20 cellular contexts compared by ENCODE assay signal in genomic region chr1:53512807-53513755, GRCh38. TPM values are rescaled to one million over a fixed set of nuclear protein-coding genes. Genes with fewer than 3 reads are reported as not detected.
DNase-seq lines count a peak whose midpoint lies in the region; ATAC-seq and TF ChIP-seq lines count a peak whose summit lies in the region.
"Had no signal": no experiment of that assay in that cellular context is flagged by ENCODE, and none has a peak within 500 bp of the region (broad histone marks: within the 10 kb centered on the region; RNA-seq: fewer than 3 reads in every experiment).

No MANE protein-coding gene starts in this region.

- peak in 1 of 2 donors; percentile 0 for TF ChIP-seq POLR2A in uterus (IDR thresholded peaks at IDR 0.05)

- H3K27ac Mint-ChIP-seq in activated CD4-positive, alpha-beta T cell treated with anti-CD3 and anti-CD28 coated beads, Interleukin-2, amount 10 ng/mL, durations not matched to agents 7 days and 5 days, result peak overlapping the region; percentile 62
- H3K27ac Mint-ChIP-seq: activated CD4-positive, alpha-beta memory T cell treated with anti-CD3 and anti-CD28 coated beads for 36 hours; activated naive CD4-positive, alpha-beta T cell treated with anti-CD3 and anti-CD28 coated beads, Interleukin-2, amount 50 U/mL, for 24 hours; activated T-cell treated with anti-CD3 and anti-CD28 coated beads, Interleukin-2, amount 50 U/mL, for 24 hours; memory B cell; natural killer cell treated with Interleukin-12 subunit alpha and Interleukin-12 subunit beta and Interleukin-15 and Interleukin-18, amount 100 ng/mL, for 72 hours had no signal

- ATAC-seq in GM21529 (IDR thresholded peaks at IDR 0.05; ENCODE audit: unreplicated experiment), result no peak
- no peak for ATAC-seq in GM19351 (IDR thresholded peaks at IDR 0.05; ENCODE audit: unreplicated experiment)
- ATAC-seq: natural killer cell treated with Interleukin-12 subunit alpha and Interleukin-12 subunit beta and Interleukin-15 and Interleukin-18, amount 100 ng/mL, for 72 hours had no signal

- TF ChIP-seq CTCF in uterus (IDR thresholded peaks at IDR 0.05), result no peak

- peak overlapping the region; percentile 88 to 92 for H3K27ac ChIP-seq in uterus
- H3K27ac ChIP-seq: upper lobe of right lung had no signal

- no peak overlapping the region for H3K4me3 Mint-ChIP-seq in activated CD4-positive, alpha-beta T cell treated with anti-CD3 and anti-CD28 coated beads, Interleukin-2, amount 10 ng/mL, durations not matched to agents 7 days and 5 days
- H3K4me3 Mint-ChIP-seq: activated CD4-positive, alpha-beta memory T cell treated with anti-CD3 and anti-CD28 coated beads for 36 hours; activated naive CD4-positive, alpha-beta T cell treated with anti-CD3 and anti-CD28 coated beads, Interleukin-2, amount 50 U/mL, for 24 hours; activated T-cell treated with anti-CD3 and anti-CD28 coated beads, Interleukin-2, amount 50 U/mL, for 24 hours; memory B cell; natural killer cell treated with Interleukin-12 subunit alpha and Interleukin-12 subunit beta and Interleukin-15 and Interleukin-18, amount 100 ng/mL, for 72 hours had no signal

- POLR2A ChIA-PET in activated CD4-positive, alpha-beta T cell treated with anti-CD3 and anti-CD28 coated beads, Interleukin-2, amount 10 ng/mL, durations not matched to agents 7 days and 5 days (lab: Charles Lee), result no interaction called here

- CTCF ChIA-PET in activated CD4-positive, alpha-beta T cell treated with anti-CD3 and anti-CD28 coated beads, Interleukin-2, amount 10 ng/mL, durations not matched to agents 7 days and 5 days (lab: Charles Lee), result no interaction called here

- no peaks in the 10 kb centered on the region for H3K36me3 Mint-ChIP-seq in activated CD4-positive, alpha-beta T cell treated with anti-CD3 and anti-CD28 coated beads, Interleukin-2, amount 10 ng/mL, durations not matched to agents 7 days and 5 days (ENCODE audit: low read depth)
- H3K36me3 Mint-ChIP-seq: activated CD4-positive, alpha-beta memory T cell treated with anti-CD3 and anti-CD28 coated beads for 36 hours; activated naive CD4-positive, alpha-beta T cell treated with anti-CD3 and anti-CD28 coated beads, Interleukin-2, amount 50 U/mL, for 24 hours; memory B cell; natural killer cell treated with Interleukin-12 subunit alpha and Interleukin-12 subunit beta and Interleukin-15 and Interleukin-18, amount 100 ng/mL, for 72 hours had no signal

- H3K4me1 Mint-ChIP-seq in activated CD4-positive, alpha-beta T cell treated with anti-CD3 and anti-CD28 coated beads, Interleukin-2, amount 10 ng/mL, durations not matched to agents 7 days and 5 days, result no peaks in the 10 kb centered on the region
- H3K4me1 Mint-ChIP-seq: activated naive CD4-positive, alpha-beta T cell treated with anti-CD3 and anti-CD28 coated beads, Interleukin-2, amount 50 U/mL, for 24 hours; memory B cell had no signal

- H3K9me3 ChIP-seq in NT2/D1 (ENCODE audit: insufficient read depth, low read length) (no peaks in the 10 kb centered on the region), uterus (no peaks in the 10 kb centered on the region)
- H3K9me3 ChIP-seq: upper lobe of right lung had no signal

- DNase-seq in activated CD4-positive, alpha-beta T cell treated with anti-CD3 and anti-CD28 coated beads, Interleukin-2, amount 10 ng/mL, durations not matched to agents 7 days and 5 days, result no peak
- DNase-seq in activated CD4-positive, alpha-beta T cell treated with anti-CD3 and anti-CD28 coated beads for 48 hours, result no peak
- DNase-seq in NT2/D1 (ENCODE audit: low read depth, low spot score) (no peak), left kidney (ENCODE audit: low read depth, low spot score) (peak; percentile 83), uterus (no peak), kidney tubule cell (ENCODE audit: low spot score) (no peak)
- DNase-seq: activated CD4-positive, alpha-beta memory T cell treated with anti-CD3 and anti-CD28 coated beads for 36 hours; activated T-cell treated with anti-CD3 and anti-CD28 coated beads, Interleukin-2, amount 50 U/mL, for 24 hours; islet precursor cell; NCI-H1694; retina; stimulated activated naive CD4-positive, alpha-beta T cell; SW 1271; upper lobe of right lung had no signal

- intact Hi-C loops in uterus (cut with DNase I; ENCODE audit: low total_unique reads), result no loop called here

- H3K27me3 ChIP-seq in NT2/D1 (ENCODE audit: insufficient read depth, insufficient read length) (no peaks in the 10 kb centered on the region), uterus (no peaks in the 10 kb centered on the region)
- H3K27me3 ChIP-seq: upper lobe of right lung had no signal

- H3K27me3 Mint-ChIP-seq in activated CD4-positive, alpha-beta T cell treated with anti-CD3 and anti-CD28 coated beads, Interleukin-2, amount 10 ng/mL, durations not matched to agents 7 days and 5 days, result no peaks in the 10 kb centered on the region
- H3K27me3 Mint-ChIP-seq: activated CD4-positive, alpha-beta memory T cell treated with anti-CD3 and anti-CD28 coated beads for 36 hours; activated naive CD4-positive, alpha-beta T cell treated with anti-CD3 and anti-CD28 coated beads, Interleukin-2, amount 50 U/mL, for 24 hours; activated T-cell treated with anti-CD3 and anti-CD28 coated beads, Interleukin-2, amount 50 U/mL, for 24 hours; natural killer cell treated with Interleukin-12 subunit alpha and Interleukin-12 subunit beta and Interleukin-15 and Interleukin-18, amount 100 ng/mL, for 72 hours had no signal

- H3K4me1 ChIP-seq in NT2/D1 (ENCODE audit: insufficient read depth, insufficient read length) (peaks cover 40% of the 10 kb centered on the region), uterus (peaks cover 5 to 7% of the 10 kb centered on the region in 2 donors)
- H3K4me1 ChIP-seq: upper lobe of right lung had no signal

- H3K4me3 ChIP-seq in NT2/D1 (ENCODE audit: insufficient read length, low read depth) (no peak overlapping the region), uterus (no peak overlapping the region)
- H3K4me3 ChIP-seq: upper lobe of right lung had no signal

- H3K9me3 Mint-ChIP-seq in activated CD4-positive, alpha-beta T cell treated with anti-CD3 and anti-CD28 coated beads, Interleukin-2, amount 10 ng/mL, durations not matched to agents 7 days and 5 days, result no peaks in the 10 kb centered on the region
- H3K9me3 Mint-ChIP-seq: activated CD4-positive, alpha-beta memory T cell treated with anti-CD3 and anti-CD28 coated beads for 36 hours; activated naive CD4-positive, alpha-beta T cell treated with anti-CD3 and anti-CD28 coated beads, Interleukin-2, amount 50 U/mL, for 24 hours; activated T-cell treated with anti-CD3 and anti-CD28 coated beads, Interleukin-2, amount 50 U/mL, for 24 hours; memory B cell; natural killer cell treated with Interleukin-12 subunit alpha and Interleukin-12 subunit beta and Interleukin-15 and Interleukin-18, amount 100 ng/mL, for 72 hours had no signal

- H3K36me3 ChIP-seq in NT2/D1 (ENCODE audit: insufficient read depth, insufficient read length, low read length) (no peaks in the 10 kb centered on the region), uterus (no peaks in the 10 kb centered on the region)
- H3K36me3 ChIP-seq: upper lobe of right lung had no signal

- H3K9ac ChIP-seq in NT2/D1 (ENCODE audit: insufficient read length, low read depth), result peak overlapping the region; percentile 13

RNA-seq across cellular contexts. Expression of gene DMRTB1, which starts 53.9 kb away (rescaled TPM):
- total RNA-seq in activated CD4-positive, alpha-beta T cell treated with anti-CD3 and anti-CD28 coated beads, Interleukin-2, amount 10 ng/mL, durations not matched to agents 7 days and 5 days, result under 1 TPM; 0.15 to 0.20 TPM
- not detected for total RNA-seq in uterus
- total RNA-seq: activated CD4-positive, alpha-beta memory T cell treated with anti-CD3 and anti-CD28 coated beads for 36 hours; HT-29; natural killer cell treated with Interleukin-12 subunit alpha and Interleukin-12 subunit beta and Interleukin-15 and Interleukin-18, amount 100 ng/mL, for 72 hours; upper lobe of right lung had no signal
